ENCODE assay signal across 12 cellular contexts in genomic region chr3:30687930-30688570, GRCh38.
DNase-seq lines count a peak whose midpoint lies in the region; ATAC-seq, FAIRE-seq and TF ChIP-seq lines count a peak whose summit lies in the region.
"Had no signal": no experiment of that assay in that cellular context is flagged by ENCODE, and none has a peak within 500 bp of the region (broad histone marks: within the 10 kb centered on the region; RNA-seq: fewer than 3 reads in every experiment).

No MANE protein-coding gene starts in this region.

- ATAC-seq in A549 (no peak), GM23338 (no peak), HG03280 (IDR thresholded peaks at IDR 0.05; ENCODE audit: unreplicated experiment) (no peak)

- H3K27ac ChIP-seq in A549 (peak overlapping the region; percentile 75 to 84), GM23338 (ENCODE audit: low read depth) (no peak overlapping the region), mammary epithelial cell (ENCODE audit: insufficient read depth, low read depth, low read length) (peak overlapping the region; percentile 81)

- H3K4me3 Mint-ChIP-seq in GM23338 (no peak overlapping the region), osteocyte (ENCODE audit: unreplicated experiment) (peak overlapping the region; percentile 10)

- H3K36me3 Mint-ChIP-seq in GM23338 (ENCODE audit: low read depth) (peaks cover 53% of the 10 kb centered on the region), osteocyte (ENCODE audit: unreplicated experiment) (peaks cover 55% of the 10 kb centered on the region)

- H3K27me3 Mint-ChIP-seq in GM23338 (ENCODE audit: insufficient read depth, low read depth, poor library complexity) (peaks cover 3% of the 10 kb centered on the region), osteocyte (ENCODE audit: unreplicated experiment) (no peaks in the 10 kb centered on the region)

- no peak for TF ChIP-seq EP300 in A549 (IDR thresholded peaks at IDR 0.05)

- H3K9ac ChIP-seq in mammary epithelial cell (ENCODE audit: insufficient read depth, low read length): no peak overlapping the region

- no peaks in the 10 kb centered on the region for H4K20me1 ChIP-seq in GM23338 (replicated peaks; ENCODE audit: insufficient read depth)
- H4K20me1 ChIP-seq in mammary epithelial cell (ENCODE audit: insufficient read depth, low read length): no peaks in the 10 kb centered on the region

- dilution Hi-C loops in mammary epithelial cell (cut with HindIII; ENCODE audit: low sequenced_read_pairs): no loop called here

- H3K9me3 ChIP-seq in A549 (no peaks in the 10 kb centered on the region), mammary epithelial cell (replicated peaks; ENCODE audit: insufficient read depth, low read length) (no peaks in the 10 kb centered on the region)

- H3F3A ChIP-seq in GM23338 (replicated peaks; ENCODE audit: low read depth): no peaks in the 10 kb centered on the region

- H3K4me1 Mint-ChIP-seq in GM23338: peaks cover 20% of the 10 kb centered on the region; the same call in 2 of the 3 replicates
- peaks cover 50% of the 10 kb centered on the region for H3K4me1 Mint-ChIP-seq in osteocyte (ENCODE audit: unreplicated experiment)

- H3K79me2 ChIP-seq in GM23338 (replicated peaks; ENCODE audit: insufficient read depth) (0 out of 2 replicates have a peak, but pooled peaks cover 7% of the 10 kb centered on the region), mammary epithelial cell (ENCODE audit: insufficient read depth, low read length) (peaks cover 94% of the 10 kb centered on the region)

- 0 out of 2 replicates have a peak, but pooled peaks cover 5% of the 10 kb centered on the region for H3K9me2 ChIP-seq in GM23338 (ENCODE audit: insufficient read depth)

- H3K27ac Mint-ChIP-seq in GM23338 (0 out of 2 replicates have a peak overlapping the region, but pooled peaks have one; percentile 13), osteocyte (ENCODE audit: unreplicated experiment) (peak overlapping the region; percentile 90)

- TF ChIP-seq CTCF in A549 (IDR thresholded peaks at IDR 0.05) (no peak), GM23338 (conservative IDR thresholded peaks at IDR 0.05; ENCODE audit: low read depth in 2 of 2) (no peak), mammary epithelial cell (conservative IDR thresholded peaks at IDR 0.05 in 1 of 2, IDR thresholded peaks at IDR 0.05 in 1 of 2; ENCODE audit: extremely low read depth in 1 of 2, insufficient read depth in 1 of 2, low read depth in 1 of 2, low read length in 2 of 2) (no peak), osteocyte (IDR thresholded peaks at IDR 0.05) (no peak)

- 89% methylated on average over 8 of the region's 8 CpGs for WGBS in A549 (ENCODE audit: missing lambda C conversion rate)
- WGBS in mammary epithelial cell (ENCODE audit: low coverage, missing lambda C conversion rate): 93% methylated on average over 8 of the region's 8 CpGs

- POLR2A ChIA-PET in A549 (lab: Yijun Ruan, JAX): no interaction called here

- no peak for TF ChIP-seq POLR2A in A549 (IDR thresholded peaks at IDR 0.05; ENCODE audit: low read length)
- no peak for TF ChIP-seq POLR2A in erythroblast (IDR thresholded peaks at IDR 0.05; ENCODE audit: low read length)

- DNase-seq in A549 (ENCODE audit: low read depth in 1 of 2, low spot score in 1 of 2): no peak
- no peak for DNase-seq in GM23338 (ENCODE audit: low spot score)
- no peak for DNase-seq in mammary epithelial cell
- no peak for DNase-seq in osteocyte (ENCODE audit: extremely low spot score, unreplicated experiment)
- DNase-seq in Ammon's horn (ENCODE audit: low spot score): no peak
- no peak for DNase-seq in NCI-H1694 treated with DMSO at 0.1 percent for 48 hours (lab: John Stamatoyannopoulos, UW)
- DNase-seq in erythroblast (lab: John Stamatoyannopoulos, UW): no peak
- DNase-seq: NCI-H1105, occipital lobe had no signal

- H2AFZ ChIP-seq in GM23338 (no peak overlapping the region), mammary epithelial cell (ENCODE audit: low read depth, low read length) (no peak overlapping the region)

- H3K36me3 ChIP-seq in GM23338 (ENCODE audit: insufficient read depth) (peaks cover 8% of the 10 kb centered on the region; the same call in 1 of the 2 replicates), mammary epithelial cell (ENCODE audit: insufficient read depth, low read length) (peaks cover 67% of the 10 kb centered on the region)

- in situ Hi-C loops in mammary epithelial cell (cut with MboI; ENCODE audit: low sequenced_read_pairs in 2 of 2): loop anchor here in 1 of 2 donors (25.0 kb wide), 1 partner anchor 576 kb away; no protein-coding TSS in a partner anchor

- CTCF ChIA-PET in A549 (lab: Yijun Ruan, JAX): no interaction called here
- CTCF ChIA-PET in mammary epithelial cell (lab: Charles Lee; ENCODE audit: low non-redundant PET): no interaction called here

- H3K4me3 ChIP-seq in A549 (no peak overlapping the region), GM23338 (no peak overlapping the region), mammary epithelial cell (replicated peaks in 1 of 3; ENCODE audit: insufficient read depth in 1 of 3, low read depth in 2 of 3, low read length in 3 of 3) (no peak overlapping the region)

- H3K27me3 ChIP-seq in GM23338 (ENCODE audit: insufficient read depth) (no peaks in the 10 kb centered on the region), mammary epithelial cell (ENCODE audit: insufficient read depth, low read length) (no peaks in the 10 kb centered on the region)

- H3K4me1 ChIP-seq in A549 (peaks cover 68% of the 10 kb centered on the region), GM23338 (ENCODE audit: insufficient read depth) (peaks cover 8% of the 10 kb centered on the region), mammary epithelial cell (ENCODE audit: insufficient read depth, low read length) (peaks cover 40% of the 10 kb centered on the region)

- intact Hi-C loops in mammary epithelial cell (cut with micrococcal nuclease): no loop called here

- FAIRE-seq in A549 (lab: Jason Lieb, UNC): no peak
- FAIRE-seq: D721Med, TTC549 had no signal

- peak overlapping the region; percentile 64 for H3K4me2 ChIP-seq in A549
- H3K4me2 ChIP-seq in GM23338: no peak overlapping the region
- no peak overlapping the region for H3K4me2 ChIP-seq in mammary epithelial cell (ENCODE audit: insufficient read depth, low read depth, low read length)

- H3K9me3 Mint-ChIP-seq in GM23338 (no peaks in the 10 kb centered on the region), osteocyte (ENCODE audit: unreplicated experiment) (no peaks in the 10 kb centered on the region)

- BruUV-seq in mammary epithelial cell (replicated peaks; lab: Mats Ljungman, UMichigan): no TSS peak

- no peak for TF ChIP-seq RAD21 in A549 (conservative IDR thresholded peaks at IDR 0.05 in 1 of 2, IDR thresholded peaks at IDR 0.05 in 1 of 2)

TF ChIP-seq in A549, 52 proteins besides CTCF, POLR2A, EP300 and RAD21 (continues in another document):
- TF ChIP-seq RFX5 (IDR thresholded peaks at IDR 0.05) (no peak), POLR2AphosphoS2 (conservative IDR thresholded peaks at IDR 0.05; ENCODE audit: low read length) (no peak), FOSB (CRISPR knock-in tag; IDR thresholded peaks at IDR 0.05) (no peak), JUN (IDR thresholded peaks at IDR 0.05) (no peak), HOXB5 (CRISPR knock-in tag; IDR thresholded peaks at IDR 0.05) (no peak), ZNF302 (CRISPR knock-in tag; IDR thresholded peaks at IDR 0.05) (no peak)

TF ChIP-seq in GM23338, 12 proteins besides CTCF, POLR2A, EP300 and RAD21:
- TF ChIP-seq JUNB (IDR thresholded peaks at IDR 0.05; ENCODE audit: unreplicated experiment): no peak
- TF ChIP-seq ZNF331 (CRISPR knock-in tag; IDR thresholded peaks at IDR 0.05; ENCODE audit: low read depth): no peak
- TF ChIP-seq CREB1 (CRISPR knock-in tag; IDR thresholded peaks at IDR 0.05; ENCODE audit: low read depth): no peak
- TF ChIP-seq REST (IDR thresholded peaks at IDR 0.05; ENCODE audit: unreplicated experiment): no peak
- TF ChIP-seq POLR2AphosphoS5 (IDR thresholded peaks at IDR 0.05; ENCODE audit: low read depth): no peak
- TF ChIP-seq ZNF114 (CRISPR knock-in tag; IDR thresholded peaks at IDR 0.05): no peak
- no peak for TF ChIP-seq EZH2phosphoT487 (IDR thresholded peaks at IDR 0.05; ENCODE audit: unreplicated experiment)
- TF ChIP-seq EZH2 (IDR thresholded peaks at IDR 0.05; ENCODE audit: low read depth, unreplicated experiment): no peak
